11 cellular contexts compared by ENCODE assay signal in the genomic region with DNA sequence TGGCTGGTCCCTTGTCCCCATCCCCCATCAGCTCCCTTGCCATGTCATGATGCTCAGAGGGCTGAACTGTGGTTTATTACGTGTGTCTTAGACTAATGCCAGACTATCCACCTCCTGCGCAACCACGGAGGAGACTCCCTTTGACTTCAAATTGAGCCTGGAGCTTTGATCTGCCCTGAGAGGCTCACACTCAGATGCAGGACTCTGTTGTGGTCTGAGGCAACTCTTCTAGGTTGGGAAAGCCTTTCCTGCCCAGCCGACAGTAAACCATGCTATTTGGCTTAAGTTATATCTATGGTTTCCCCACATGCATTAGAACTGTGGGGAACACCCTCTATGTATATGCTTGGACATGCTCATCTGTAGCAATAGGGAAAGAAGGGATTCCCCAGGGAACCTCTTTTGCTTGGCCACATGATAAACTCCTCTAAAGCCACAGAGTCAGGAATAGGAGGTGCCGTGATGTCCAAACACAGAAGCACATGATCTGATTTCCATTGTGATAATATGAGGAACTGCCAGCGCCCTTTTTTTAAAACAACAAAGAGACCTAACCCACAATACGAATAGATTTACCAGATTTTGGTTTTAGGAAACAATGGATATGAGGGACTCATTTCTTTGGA. TPM values are rescaled to one million over a fixed set of nuclear protein-coding genes. Genes with fewer than 3 reads are reported as not detected.
DNase-seq lines count a peak whose midpoint lies in the region; ATAC-seq and TF ChIP-seq lines count a peak whose summit lies in the region.
"Had no signal": no experiment of that assay in that cellular context is flagged by ENCODE, and none has a peak within 500 bp of the region (broad histone marks: within the 10 kb centered on the region; RNA-seq: fewer than 3 reads in every experiment).

No MANE protein-coding gene starts in this region.

- TF ChIP-seq CTCF in NB4 (IDR thresholded peaks at IDR 0.05; ENCODE audit: low read depth, low read length) (no peak), testis (IDR thresholded peaks at IDR 0.05) (no peak)

- H3K4me3 Mint-ChIP-seq in activated CD8-positive, alpha-beta T cell treated with anti-CD3 and anti-CD28 coated beads, Interleukin-2, amount 10 ng/mL, durations not matched to agents 7 days and 5 days, result no peak overlapping the region
- H3K4me3 Mint-ChIP-seq: activated naive CD8-positive, alpha-beta T cell; neural crest cell had no signal

- peak; percentile 76 for ATAC-seq in activated CD8-positive, alpha-beta T cell treated with anti-CD3 and anti-CD28 coated beads, Interleukin-2, amount 10 ng/mL, durations not matched to agents 7 days and 5 days
- ATAC-seq in left ventricle myocardium superior (peak; percentile 14), GM21390 (IDR thresholded peaks at IDR 0.05; ENCODE audit: unreplicated experiment) (no peak), HG03571 (IDR thresholded peaks at IDR 0.05; ENCODE audit: unreplicated experiment) (no peak)

- H3K27me3 ChIP-seq in testis, result no peaks in the 10 kb centered on the region

- CTCF ChIA-PET in activated CD8-positive, alpha-beta T cell treated with anti-CD3 and anti-CD28 coated beads, Interleukin-2, amount 10 ng/mL, durations not matched to agents 7 days and 5 days (lab: Charles Lee), result interaction anchor here (1.8 to 3.1 kb wide), 2 partner anchors 15 to 28 kb away, joined by 7 to 9 read pairs; no protein-coding TSS in a partner anchor

- no peak overlapping the region for H3K27ac Mint-ChIP-seq in activated CD8-positive, alpha-beta T cell treated with anti-CD3 and anti-CD28 coated beads, Interleukin-2, amount 10 ng/mL, durations not matched to agents 7 days and 5 days
- H3K27ac Mint-ChIP-seq: activated naive CD8-positive, alpha-beta T cell had no signal

- H3K36me3 ChIP-seq in testis (ENCODE audit: low read depth, missing control alignments), result no peaks in the 10 kb centered on the region

- no peaks in the 10 kb centered on the region for H3K9me3 ChIP-seq in testis

- intact Hi-C loops in left ventricle myocardium superior (cut with micrococcal nuclease), result no loop called here
- intact Hi-C loops in testis (cut with DNase I; ENCODE audit: low total_unique reads), result no loop called here

- WGBS in testis, 2 donors, result 72 to 73% methylated on average over 6 to 7 of the region's 7 CpGs

- peaks cover 66% of the 10 kb centered on the region for H3K4me1 ChIP-seq in testis

- H3K4me1 Mint-ChIP-seq in activated CD8-positive, alpha-beta T cell treated with anti-CD3 and anti-CD28 coated beads, Interleukin-2, amount 10 ng/mL, durations not matched to agents 7 days and 5 days (ENCODE audit: low read depth), result peaks cover 20% of the 10 kb centered on the region

- in situ Hi-C loops in G401 (cut with HindIII; ENCODE audit: low sequenced_read_pairs), result no loop called here

- H3K27me3 Mint-ChIP-seq in activated CD8-positive, alpha-beta T cell treated with anti-CD3 and anti-CD28 coated beads, Interleukin-2, amount 10 ng/mL, durations not matched to agents 7 days and 5 days (ENCODE audit: low read depth), result peaks cover 26% of the 10 kb centered on the region
- H3K27me3 Mint-ChIP-seq: activated naive CD8-positive, alpha-beta T cell had no signal

- H3K27ac ChIP-seq in testis, result peak overlapping the region; percentile 91 to 92

- H3K36me3 Mint-ChIP-seq in activated CD8-positive, alpha-beta T cell treated with anti-CD3 and anti-CD28 coated beads, Interleukin-2, amount 10 ng/mL, durations not matched to agents 7 days and 5 days (ENCODE audit: low read depth), result no peaks in the 10 kb centered on the region
- H3K36me3 Mint-ChIP-seq: activated naive CD8-positive, alpha-beta T cell had no signal

- DNase-seq in NB4 (ENCODE audit: low read depth) (peak; percentile 97), left ventricle myocardium superior (no peak), testis (no peak), G401 (ENCODE audit: low spot score) (no peak), germinal center (ENCODE audit: low spot score) (no peak)
- DNase-seq in activated CD8-positive, alpha-beta T cell treated with anti-CD3 and anti-CD28 coated beads, Interleukin-2, amount 10 ng/mL, durations not matched to agents 7 days and 5 days, result no peak
- DNase-seq: hypothalamus had no signal

- TF ChIP-seq POLR2A in NB4 (IDR thresholded peaks at IDR 0.05; ENCODE audit: extremely low read depth, insufficient read length) (no peak), testis (IDR thresholded peaks at IDR 0.05) (no peak)

- H3K4me3 ChIP-seq in NB4 (ENCODE audit: low read depth, low read length), result no peak overlapping the region
- no peak overlapping the region for H3K4me3 ChIP-seq in testis

- POLR2A ChIA-PET in activated CD8-positive, alpha-beta T cell treated with anti-CD3 and anti-CD28 coated beads, Interleukin-2, amount 10 ng/mL, durations not matched to agents 7 days and 5 days (lab: Charles Lee), result no interaction called here

- no peaks in the 10 kb centered on the region for H3K9me3 Mint-ChIP-seq in activated CD8-positive, alpha-beta T cell treated with anti-CD3 and anti-CD28 coated beads, Interleukin-2, amount 10 ng/mL, durations not matched to agents 7 days and 5 days (ENCODE audit: insufficient read depth)

RNA-seq across cellular contexts. Expression of a gene that starts 11.1 kb away (rescaled TPM):
- total RNA-seq in activated CD8-positive, alpha-beta T cell treated with anti-CD3 and anti-CD28 coated beads, Interleukin-2, amount 10 ng/mL, durations not matched to agents 7 days and 5 days, result 10 to 100 TPM; 31.5 to 34.4 TPM
- 249 TPM for total RNA-seq in left ventricle myocardium superior
- total RNA-seq in testis, result 100 to 1,000 TPM; 224 to 274 TPM
- 169 TPM for polyA plus RNA-seq in testis (ENCODE audit: insufficient read depth, low read depth, low replicate concordance)
- total RNA-seq in G401 (2014; rRNA removed; shearing (Covaris generic)), result 207 and 236 TPM in 2 replicates

Comparison
In these comparisons a context has a peak if more than half of its experiments do, and no peak if none do; other contexts are left out.
1. ATAC-seq: peak in activated CD8-positive, alpha-beta T cell treated with anti-CD3 and anti-CD28 coated beads, Interleukin-2, amount 10 ng/mL, durations not matched to agents 7 days and 5 days (single experiment) and left ventricle myocardium superior (single experiment); none in GM21390 (single experiment) and HG03571 (single experiment).